ENCODE assay signal across 20 cellular contexts in genomic region chr20:56932575-56933330, GRCh38.
"Had no signal": no experiment of that assay in that cellular context is flagged by ENCODE, and none has a peak within 500 bp of the region (broad histone marks: within the 10 kb centered on the region; RNA-seq: fewer than 3 reads in every experiment).

No MANE protein-coding gene starts in this region.

- ATAC-seq: gastrocnemius medialis; heart left ventricle; left cardiac atrium; left lung; natural killer cell treated with Interleukin-12 subunit alpha and Interleukin-12 subunit beta and Interleukin-15 and Interleukin-18, amount 100 ng/mL, for 72 hours; psoas muscle; right cardiac atrium; stimulated activated memory B cell treated with anti-CD40 and anti-IgM and Interleukin-4, amounts not matched to agents 10 μg/mL and 1 μg/mL and 100 μg/mL, for 72 hours; stimulated activated naive CD8-positive, alpha-beta T cell treated with anti-CD3 and anti-CD28 coated beads, Interleukin-15, Interleukin-2, amounts not matched to agents 100 U/mL and 50 U/mL, for 24 hours had no signal

- DNase-seq: dermis blood vessel endothelial cell; effector memory CD4-positive, alpha-beta T cell; erythroblast; esophagus squamous epithelium; gastrocnemius medialis; heart left ventricle; left cardiac atrium; left lung; mesenchymal stem cell; naive B cell; psoas muscle; right cardiac atrium; spleen; stimulated activated CD4-positive, alpha-beta T cell treated with anti-CD3 and anti-CD28 coated beads, Interleukin-4, amount 100 ng/mL, for 4 hours; stimulated activated naive CD8-positive, alpha-beta T cell treated with anti-CD3 and anti-CD28 coated beads, Interleukin-15, Interleukin-2, amounts not matched to agents 100 U/mL and 50 U/mL, for 24 hours; substantia nigra; testis; tibial artery had no signal
